ENCODE assay signal across 7 cellular contexts in genomic region chr9:38017149-38017884, GRCh38. TPM values are rescaled to one million over a fixed set of nuclear protein-coding genes. Genes with fewer than 3 reads are reported as not detected.
DNase-seq lines count a peak whose midpoint lies in the region; ATAC-seq and TF ChIP-seq lines count a peak whose summit lies in the region.

No MANE protein-coding gene starts in this region.

- CTCF ChIA-PET in PC-9 (lab: Charles Lee), result interaction anchor here (0.6 to 1.2 kb wide), 6 partner anchors 8 to 101 kb away, joined by 3 to 6 read pairs (median 3); no protein-coding TSS in a partner anchor

- H3K27me3 ChIP-seq in PC-9 (ENCODE audit: insufficient read depth, low read depth) (no peaks in the 10 kb centered on the region), mesendoderm (ENCODE audit: insufficient read depth, low read length, poor library complexity) (no peaks in the 10 kb centered on the region), uterus (no peaks in the 10 kb centered on the region)

- H3K9me2 ChIP-seq in PC-9 (ENCODE audit: insufficient read depth), result no peaks in the 10 kb centered on the region

- POLR2A ChIA-PET in PC-9 (lab: Charles Lee; ENCODE audit: unreplicated experiment), result interaction anchor here (0.6 to 1.7 kb wide), 4 partner anchors 9 to 74 kb away, joined by 3 to 7 read pairs (median 4); no protein-coding TSS in a partner anchor

- H3K4me1 ChIP-seq in PC-9 (replicated peaks; ENCODE audit: insufficient read depth) (peaks cover 64% of the 10 kb centered on the region), mesendoderm (ENCODE audit: control insufficient read depth, low read depth, low read length) (peaks cover 37% of the 10 kb centered on the region), uterus (peaks cover 0 to 13% of the 10 kb centered on the region in 2 donors)

- no peak for TF ChIP-seq POLR2A in uterus (IDR thresholded peaks at IDR 0.05)

- H4K8ac ChIP-seq in mesendoderm (ENCODE audit: low read depth, low read length), result no peak overlapping the region

- no peak overlapping the region for H3K4me3 ChIP-seq in PC-9
- H3K4me3 ChIP-seq in epithelial cell of proximal tubule (ENCODE audit: low read depth, low read length), result no peak overlapping the region
- H3K4me3 ChIP-seq in mesendoderm (ENCODE audit: low read length), result no peak overlapping the region
- no peak overlapping the region for H3K4me3 ChIP-seq in uterus

- peaks cover 62% of the 10 kb centered on the region for H3K79me1 ChIP-seq in mesendoderm (ENCODE audit: low read length)

- no peak overlapping the region for H2BK5ac ChIP-seq in mesendoderm (ENCODE audit: low read length)

- H2BK120ac ChIP-seq in mesendoderm (ENCODE audit: low read depth, low read length), result no peak overlapping the region

- no peak overlapping the region for H2AFZ ChIP-seq in PC-9

- peak; percentile 51 to 80 for DNase-seq in PC-9
- peak; percentile 88 for DNase-seq in epithelial cell of proximal tubule (ENCODE audit: low read depth)
- DNase-seq in mesendoderm, result peak; percentile 97
- no peak for DNase-seq in uterus
- no peak for DNase-seq in MV-4-11 (lab: John Stamatoyannopoulos, UW)
- DNase-seq in NCI-H2171 treated with DMSO at 0.1 percent for 48 hours (lab: John Stamatoyannopoulos, UW), result no peak

- BruUV-seq in PC-9 (replicated peaks; lab: Mats Ljungman, UMichigan), result no TSS peak

- H3K9ac ChIP-seq in mesendoderm (ENCODE audit: low read length), result peak overlapping the region; percentile 11

- H3K27ac ChIP-seq in PC-9 (peak overlapping the region; percentile 85), mesendoderm (ENCODE audit: low read depth, low read length) (peak overlapping the region; percentile 25), uterus (peak overlapping the region; percentile 45 to 53)

- H3K79me2 ChIP-seq in PC-9 (ENCODE audit: low read depth) (peaks cover 83% of the 10 kb centered on the region), mesendoderm (ENCODE audit: control insufficient read depth, insufficient read depth, low read length) (peaks cover 69% of the 10 kb centered on the region)

- H2BK15ac ChIP-seq in mesendoderm (replicated peaks; ENCODE audit: low read depth), result no peak overlapping the region

- ATAC-seq in GM19324 (IDR thresholded peaks at IDR 0.05; ENCODE audit: low FRiP score, unreplicated experiment), result no peak

- no peak overlapping the region for H4K5ac ChIP-seq in mesendoderm (ENCODE audit: low read length)

- H2AK5ac ChIP-seq in mesendoderm (ENCODE audit: low read length), result no peak overlapping the region

- H3F3A ChIP-seq in PC-9 (ENCODE audit: insufficient read depth, low read depth), result peaks cover 33% of the 10 kb centered on the region

- H3K56ac ChIP-seq in mesendoderm (ENCODE audit: low read length), result peak overlapping the region; percentile 36

- H3K4ac ChIP-seq in mesendoderm (ENCODE audit: low read depth, low read length), result no peak overlapping the region

- H3K36me3 ChIP-seq in PC-9 (ENCODE audit: low read depth), result no peaks in the 10 kb centered on the region
- peaks cover 4% of the 10 kb centered on the region for H3K36me3 ChIP-seq in mesendoderm (ENCODE audit: control insufficient read depth, insufficient read depth, low read length)
- no peaks in the 10 kb centered on the region for H3K36me3 ChIP-seq in uterus

- intact Hi-C loops in PC-9 (cut with micrococcal nuclease; ENCODE audit: unreplicated experiment) (loop anchor here (1.0 to 5.0 kb wide), 6 partner anchors 29 to 346 kb away; no protein-coding TSS in a partner anchor), uterus (cut with DNase I; ENCODE audit: low total_unique reads) (no loop called here)

- H3K18ac ChIP-seq in mesendoderm (ENCODE audit: low read length), result peak overlapping the region; percentile 33

- H3K9me3 ChIP-seq in PC-9 (ENCODE audit: insufficient read depth, low read depth) (no peaks in the 10 kb centered on the region), uterus (no peaks in the 10 kb centered on the region)

- TF ChIP-seq CTCF in PC-9 (conservative IDR thresholded peaks at IDR 0.05) (peak; percentile 39), epithelial cell of proximal tubule (conservative IDR thresholded peaks at IDR 0.05; ENCODE audit: low read depth, low read length) (peak; percentile 52), uterus (IDR thresholded peaks at IDR 0.05) (peak in 1 of 4 experiments; percentile 27)

- no CpG with 5 or more reads among the region's 13 CpGs for WGBS in mesendoderm (ENCODE audit: extremely low coverage, insufficient coverage, low lambda C conversion rate)

- H3K23ac ChIP-seq in mesendoderm (ENCODE audit: low read length), result peak overlapping the region; percentile 75

- peak overlapping the region; percentile 72 for H3K4me2 ChIP-seq in PC-9
- no peak overlapping the region for H3K4me2 ChIP-seq in mesendoderm (ENCODE audit: low read length)

- no peaks in the 10 kb centered on the region for H4K20me1 ChIP-seq in PC-9 (ENCODE audit: insufficient read depth)

RNA-seq across cellular contexts. Expression of gene SHB, which starts 51.7 kb away (rescaled TPM):
- 22.7 and 23.8 TPM in 2 replicates for total RNA-seq in PC-9 (2021)
- 32.7 and 43.8 TPM in 2 replicates for total RNA-seq in epithelial cell of proximal tubule
- polyA plus RNA-seq in mesendoderm (2013, experiment 1 of 2), result 13.4 TPM
- polyA plus RNA-seq in mesendoderm (2013, experiment 2 of 2), result 13.5 TPM
- 10 to 100 TPM in 1 of 4 donors, 1 to 10 TPM in 3; 3.5 to 19.6 (median 7.3) TPM for total RNA-seq in uterus

Comparison
In these comparisons a context has a peak if more than half of its experiments do, and no peak if none do; other contexts are left out.
1. DNase-seq: peak in PC-9 (2 of 2), epithelial cell of proximal tubule (single experiment) and mesendoderm (single experiment); none in uterus (0 of 2), MV-4-11 (single experiment) and NCI-H2171 treated with DMSO at 0.1 percent for 48 hours (single experiment).
2. H3K27ac ChIP-seq: peak in every context shown above with its lines; median percentile 85 in PC-9; 49 in uterus; 25 in mesendoderm.